Comparison of ENCODE assay signal across 1 cellular context in genomic region chr17:9217151-9218067, GRCh38.
TF ChIP-seq lines count a peak whose summit lies in the region.

No MANE protein-coding gene starts in this region.

TF ChIP-seq in IMR-90, 13 proteins besides CTCF, POLR2A, EP300 and RAD21 (continued from another document):
- no peak for TF ChIP-seq USF2 (IDR thresholded peaks at IDR 0.05; ENCODE audit: low read depth, low read length)
- TF ChIP-seq CHD1 (IDR thresholded peaks at IDR 0.05; ENCODE audit: low read depth, low read length): no peak
- TF ChIP-seq RCOR1 (IDR thresholded peaks at IDR 0.05; ENCODE audit: insufficient replicate concordance, low read length): no peak
- no peak for TF ChIP-seq BHLHE40 (IDR thresholded peaks at IDR 0.05; ENCODE audit: low read depth, low read length)
- TF ChIP-seq MAFK (IDR thresholded peaks at IDR 0.05; ENCODE audit: low read depth, low read length): no peak
- no peak for TF ChIP-seq CEBPB (IDR thresholded peaks at IDR 0.05; ENCODE audit: low read depth, low read length)
- no peak for TF ChIP-seq MXI1 (IDR thresholded peaks at IDR 0.05; ENCODE audit: borderline replicate concordance, low read depth, low read length)
- no peak for TF ChIP-seq FOS (IDR thresholded peaks at IDR 0.05; ENCODE audit: low read depth, low read length)
- TF ChIP-seq MAZ (IDR thresholded peaks at IDR 0.05; ENCODE audit: borderline replicate concordance, low read depth, low read length): no peak
